In the genomic region with DNA sequence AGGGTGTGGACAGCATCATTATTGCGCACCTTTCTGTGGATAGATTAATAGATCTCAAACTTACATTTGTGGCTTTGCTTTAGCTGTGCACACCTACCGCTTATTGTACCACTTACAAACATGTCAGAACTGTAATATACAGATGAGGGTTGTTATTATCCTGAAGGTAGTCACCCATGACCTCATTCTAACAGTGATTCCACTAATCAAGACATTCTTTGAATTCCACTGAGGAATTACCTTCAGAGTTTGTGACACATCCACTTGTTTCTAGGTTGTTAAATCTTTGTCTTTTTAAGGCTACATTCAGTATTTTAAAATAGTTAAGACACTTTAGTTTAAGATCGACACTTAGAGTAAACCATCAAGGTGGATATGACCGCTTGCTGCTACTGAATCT, we compare ENCODE assay signal across 20 cellular contexts. TPM values are rescaled to one million over a fixed set of nuclear protein-coding genes. Genes with fewer than 3 reads are reported as not detected.
"Had no signal": no experiment of that assay in that cellular context is flagged by ENCODE, and none has a peak within 500 bp of the region (broad histone marks: within the 10 kb centered on the region; RNA-seq: fewer than 3 reads in every experiment).

No MANE protein-coding gene starts in this region.

- H3K4me1 ChIP-seq: prostate gland had no signal

- DNase-seq: activated CD4-positive, alpha-beta T cell treated with anti-CD3 and anti-CD28 coated beads, Interleukin-2, amount 10 ng/mL, durations not matched to agents 24 days and 14 days; activated effector memory CD4-positive, alpha-beta T cell treated with anti-CD3 and anti-CD28 coated beads, Interleukin-2, amount 50 U/mL, for 16 hours; activated T-cell treated with anti-CD3 and anti-CD28 coated beads, Interleukin-2, amount 50 U/mL, for 72 hours; adrenal gland; brain microvascular endothelial cell; right cardiac atrium; small intestine; stimulated activated CD4-positive, alpha-beta T cell treated with anti-CD3 and anti-CD28 coated beads, Interleukin-15, amount 100 ng/mL, for 24 hours; stimulated activated CD4-positive, alpha-beta T cell treated with anti-CD3 and anti-CD28 coated beads, Interleukin-4, amount 100 ng/mL, for 1 hour; testis had no signal

- H3K36me3 ChIP-seq: adrenal gland, brain microvascular endothelial cell, prostate gland had no signal

- ATAC-seq: activated T-cell treated with anti-CD3 and anti-CD28 coated beads, Interleukin-2, amount 50 U/mL, for 72 hours; esophagus mucosa; left lobe of liver; stimulated activated effector memory CD8-positive, alpha-beta T cell treated with anti-CD3 and anti-CD28 coated beads, Interleukin-12 subunit alpha, Interleukin-12 subunit beta, amount 100 ng/mL, for 72 hours had no signal

- H3K4me3 ChIP-seq: adrenal gland, coronary artery, lung, prostate gland, testis had no signal

- FAIRE-seq: small intestine had no signal

- H3K27ac ChIP-seq: brain microvascular endothelial cell, coronary artery, prostate gland, testis had no signal

- H3K27me3 ChIP-seq: adrenal gland, brain microvascular endothelial cell, testis had no signal

- H3K9me3 ChIP-seq: adrenal gland, prostate gland, testis had no signal

RNA-seq across cellular contexts. Expression of a gene that starts 7.8 kb away (rescaled TPM):
- total RNA-seq: activated CD4-positive, alpha-beta T cell treated with anti-CD3 and anti-CD28 coated beads, Interleukin-2, amount 10 ng/mL, durations not matched to agents 24 days and 14 days; activated T-cell treated with anti-CD3 and anti-CD28 coated beads, Interleukin-2, amount 50 U/mL, for 72 hours; adrenal gland; esophagus mucosa; left lobe of liver; lung; mononuclear cell; neural crest cell; osteoblast; right cardiac atrium; ureter had no signal
- polyA plus RNA-seq: adrenal gland, lung, right cardiac atrium, small intestine had no signal
